ENCODE assay signal across 8 cellular contexts in the genomic region with DNA sequence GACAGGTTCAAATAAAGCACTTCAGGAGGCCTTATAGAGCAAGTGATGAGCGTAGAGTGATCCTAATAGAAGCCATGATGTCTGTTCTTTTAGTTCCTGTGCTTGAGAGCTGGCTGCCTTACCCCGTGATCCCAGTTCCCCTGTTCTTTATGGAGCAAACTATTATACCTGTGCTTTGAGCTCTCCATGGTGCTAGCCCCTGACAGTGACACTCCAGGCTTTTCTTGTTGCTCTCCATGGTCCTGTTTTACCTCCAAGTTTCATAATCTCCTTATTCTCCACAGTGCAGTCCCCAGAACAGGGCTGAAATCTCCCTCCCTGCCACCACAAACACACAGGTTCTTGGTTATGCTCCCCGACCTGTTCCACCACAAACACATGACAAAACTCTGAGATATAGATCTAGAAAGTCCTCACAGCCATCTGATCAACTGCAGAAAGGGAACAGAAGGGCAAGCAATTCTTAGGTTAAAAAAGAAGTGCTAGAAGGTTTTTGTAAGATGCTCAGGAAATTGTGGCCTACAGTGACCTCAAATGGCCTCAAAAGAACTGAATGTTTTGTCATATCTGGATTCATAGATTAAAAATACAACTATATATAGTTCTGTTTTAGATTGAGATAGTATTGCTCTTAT. TPM values are rescaled to one million over a fixed set of nuclear protein-coding genes. Genes with fewer than 3 reads are reported as not detected.
DNase-seq lines count a peak whose midpoint lies in the region; ATAC-seq and TF ChIP-seq lines count a peak whose summit lies in the region.

No MANE protein-coding gene starts in this region.

- no peak overlapping the region for H3K27ac ChIP-seq in ovary

- H3K4me3 ChIP-seq in retinal pigment epithelial cell (ENCODE audit: low read length) (no peak overlapping the region), ovary (no peak overlapping the region)

- H3K9me3 ChIP-seq in ovary: no peaks in the 10 kb centered on the region

- no peak for TF ChIP-seq CTCF in retinal pigment epithelial cell (conservative IDR thresholded peaks at IDR 0.05; ENCODE audit: low read depth, low read length)
- no peak for TF ChIP-seq CTCF in ovary (IDR thresholded peaks at IDR 0.05)

- TF ChIP-seq EP300 in ovary (IDR thresholded peaks at IDR 0.05): no peak

- peak; percentile 91 for ATAC-seq in esophagus mucosa

- peak; percentile 19 for DNase-seq in stimulated activated CD4-positive, alpha-beta T cell treated with anti-CD3 and anti-CD28 coated beads, Interleukin-15, amount 100 ng/mL, for 24 hours
- DNase-seq in stimulated activated CD4-positive, alpha-beta T cell treated with anti-CD3 and anti-CD28 coated beads, Interleukin-1b, Interleukin-23, amount 100 ng/mL, for 48 hours: no peak
- DNase-seq in SK-MEL-5 (ENCODE audit: low read depth, low spot score) (peak; percentile 60), retinal pigment epithelial cell (ENCODE audit: low read depth) (peak; percentile 50), NK-92 (lab: John Stamatoyannopoulos, UW; ENCODE audit: unreplicated experiment) (no peak), globus pallidus (ENCODE audit: low spot score) (no peak), ovary (no peak)

- no peaks in the 10 kb centered on the region for H3K27me3 ChIP-seq in ovary

- in situ Hi-C loops in SK-MEL-5 (cut with HindIII; ENCODE audit: low pct_unique_long_range_greater_than_20kb, low sequenced_read_pairs): no loop called here

- 1 to 5% (median 3%) methylated on average over 3 of the region's 3 CpGs for WGBS in ovary, 3 donors

- TF ChIP-seq POLR2A in ovary (IDR thresholded peaks at IDR 0.05): no peak

- no peaks in the 10 kb centered on the region for H3K4me1 ChIP-seq in ovary (ENCODE audit: insufficient read depth)

- intact Hi-C loops in ovary (cut with DNase I): no loop called here

- H3K36me3 ChIP-seq in ovary: no peaks in the 10 kb centered on the region

RNA-seq across cellular contexts. Expression of a gene that starts 6.0 kb away (rescaled TPM):
- 1.5 and 1.7 TPM in 2 replicates for total RNA-seq in SK-MEL-5 (2014; rRNA removed; shearing (Covaris generic))
- polyA plus RNA-seq in SK-MEL-5 (2015; cell fraction: cytosol; rRNA removed): 6.6 and 7.1 TPM in 2 replicates
- polyA plus RNA-seq in SK-MEL-5 (2015; cell fraction: nucleus; rRNA removed): 1.1 and 2.3 TPM in 2 replicates
- 0.48 TPM for total RNA-seq in esophagus mucosa
- 1 to 10 TPM in 3 of 7 donors, under 1 TPM in 2, not detected in 2; 0.17 to 2.7 (median 1.5) TPM for total RNA-seq in ovary
- 10 to 100 TPM in 1 of 2 donors, under 1 TPM in 1; 0.75 to 13.8 TPM for polyA plus RNA-seq in ovary

RNA-seq across cellular contexts. Expression of a gene that starts 27.3 kb away (rescaled TPM):
- not detected in 2 replicates for total RNA-seq in SK-MEL-5 (2014; rRNA removed; shearing (Covaris generic))
- polyA plus RNA-seq in SK-MEL-5 (2015; cell fraction: cytosol; rRNA removed): 0.14 and 1.1 TPM in 2 replicates
- polyA plus RNA-seq in SK-MEL-5 (2015; cell fraction: nucleus; rRNA removed): 7.0 TPM in 1 of 2 replicates, not detected in the other
- 17.6 TPM for total RNA-seq in esophagus mucosa
- 10 to 100 TPM in 6 of 7 donors, 1 to 10 TPM in 1; 5.6 to 43.0 (median 20.7) TPM for total RNA-seq in ovary
- 10 to 100 TPM; 36.2 to 41.9 TPM for polyA plus RNA-seq in ovary

Comparison
In these comparisons a context has a peak if more than half of its experiments do, and no peak if none do; other contexts are left out.
1. DNase-seq: peak in stimulated activated CD4-positive, alpha-beta T cell treated with anti-CD3 and anti-CD28 coated beads, Interleukin-15, amount 100 ng/mL, for 24 hours (single experiment), SK-MEL-5 (single experiment) and retinal pigment epithelial cell (single experiment); none in stimulated activated CD4-positive, alpha-beta T cell treated with anti-CD3 and anti-CD28 coated beads, Interleukin-1b, Interleukin-23, amount 100 ng/mL, for 48 hours (single experiment), NK-92 (single experiment), globus pallidus (single experiment) and ovary (0 of 5).